ENCODE assay signal across 14 cellular contexts in genomic region chr14:96176811-96177211, GRCh38. TPM values are rescaled to one million over a fixed set of nuclear protein-coding genes. Genes with fewer than 3 reads are reported as not detected.
A peak's percentile ranks its signal among the peaks of the same experiment; 100 is the strongest.
DNase-seq lines count a peak whose midpoint lies in the region; ATAC-seq and TF ChIP-seq lines count a peak whose summit lies in the region.
"Had no signal": no experiment of that assay in that cellular context is flagged by ENCODE, and none has a peak within 500 bp of the region (broad histone marks: within the 10 kb centered on the region; RNA-seq: fewer than 3 reads in every experiment).

No MANE protein-coding gene starts in this region.

- WGBS in psoas muscle, 3 donors = 9 to 25% (median 9%) methylated on average over 8 of the region's 8 CpGs
- WGBS in neuronal stem cell (ENCODE audit: extremely low coverage in 2 of 2, insufficient read length in 2 of 2, insufficient replicate concordance in 1 of 2), 2 donors = no CpG with 5 or more reads among the region's 8 CpGs

- H3K4me1 ChIP-seq in psoas muscle (no peaks in the 10 kb centered on the region), neuronal stem cell (ENCODE audit: control insufficient read depth in 2 of 2, insufficient read depth in 1 of 2, low read depth in 1 of 2, low read length in 2 of 2) (peaks cover 0 to 7% of the 10 kb centered on the region in 2 donors)

- no peak overlapping the region for H3K27ac ChIP-seq in psoas muscle
- no peak overlapping the region for H3K27ac ChIP-seq in neuronal stem cell (replicated peaks; ENCODE audit: low read length)
- H3K27ac ChIP-seq: SJSA1 had no signal

- H3K27me3 ChIP-seq in psoas muscle (ENCODE audit: insufficient read depth in 3 of 3, low read length in 2 of 3) = peaks cover 0 to 26% (median 4%) of the 10 kb centered on the region in 3 donors
- peaks cover 0 to 17% (median 0%) of the 10 kb centered on the region in 3 experiments for H3K27me3 ChIP-seq in neuronal stem cell (ENCODE audit: control insufficient read depth in 3 of 3, insufficient read depth in 3 of 3, low read depth in 1 of 3, low read length in 3 of 3)
- H3K27me3 ChIP-seq: SJSA1 had no signal

- no peak overlapping the region for H3K18ac ChIP-seq in neuronal stem cell (ENCODE audit: low read length)

- H2BK15ac ChIP-seq in neuronal stem cell (ENCODE audit: low read length) = no peak overlapping the region

- DNase-seq in Daoy (ENCODE audit: low read depth) = peak; percentile 45
- peak; percentile 18 for DNase-seq in amniotic stem cell (lab: John Stamatoyannopoulos, UW)
- DNase-seq in Right ventricle myocardium superior = peak; percentile 60
- peak; percentile 64 to 82 for DNase-seq in psoas muscle
- DNase-seq in LoVo (ENCODE audit: low spot score) = no peak
- DNase-seq in neuronal stem cell (ENCODE audit: low spot score) = no peak
- DNase-seq in stimulated activated CD4-positive, alpha-beta T cell treated with anti-CD3 and anti-CD28 coated beads, Interleukin-2, amount 100 ng/mL, for 24 hours = no peak
- DNase-seq: activated CD4-positive, alpha-beta T cell treated with anti-CD3 and anti-CD28 coated beads for 36 hours; COR-L47; NCI-H2227 treated with DMSO at 0.1 percent for 48 hours had no signal

- H4K91ac ChIP-seq in neuronal stem cell (ENCODE audit: low read depth, low read length, poor library complexity) = no peak overlapping the region

- no peak overlapping the region for H2BK5ac ChIP-seq in neuronal stem cell (ENCODE audit: low read length)

- no peak overlapping the region for H2BK12ac ChIP-seq in neuronal stem cell (ENCODE audit: low read length)

- no peak for TF ChIP-seq CTCF in psoas muscle (IDR thresholded peaks at IDR 0.05)

- H2AFZ ChIP-seq in neuronal stem cell (ENCODE audit: low read length) = no peak overlapping the region

- H3K4ac ChIP-seq in neuronal stem cell (ENCODE audit: low read length) = no peak overlapping the region

- no peak overlapping the region for H2BK120ac ChIP-seq in neuronal stem cell (ENCODE audit: low read depth, low read length)

- H4K8ac ChIP-seq in neuronal stem cell (ENCODE audit: low read depth, low read length) = no peak overlapping the region

- no peaks in the 10 kb centered on the region for H3K9me3 ChIP-seq in psoas muscle
- no peaks in the 10 kb centered on the region for H3K9me3 ChIP-seq in neuronal stem cell (replicated peaks in 1 of 2; ENCODE audit: control insufficient read depth in 2 of 2, insufficient read depth in 1 of 2, low read depth in 1 of 2, low read length in 2 of 2)
- H3K9me3 ChIP-seq: SJSA1 had no signal

- no peak overlapping the region for H2AK5ac ChIP-seq in neuronal stem cell (ENCODE audit: low read depth, low read length)

- intact Hi-C loops in Right ventricle myocardium superior (cut with DNase I) (no loop called here), psoas muscle (cut with DNase I) (no loop called here)

- no peak overlapping the region for H3K4me3 ChIP-seq in psoas muscle
- H3K4me3 ChIP-seq in neuronal stem cell (ENCODE audit: low read length in 2 of 2) = no peak overlapping the region
- H3K4me3 ChIP-seq: SJSA1 had no signal

- no peak overlapping the region for H3K23ac ChIP-seq in neuronal stem cell (ENCODE audit: low read depth, low read length, poor library complexity)

- no peak overlapping the region for H3K14ac ChIP-seq in neuronal stem cell (ENCODE audit: low read length)

- H3K36me3 ChIP-seq in psoas muscle (ENCODE audit: insufficient read depth in 1 of 2, low read depth in 1 of 2) = no peaks in the 10 kb centered on the region
- H3K36me3 ChIP-seq in neuronal stem cell (replicated peaks in 1 of 2; ENCODE audit: control insufficient read depth in 2 of 2, insufficient read depth in 2 of 2, low read length in 2 of 2) = no peaks in the 10 kb centered on the region
- H3K36me3 ChIP-seq: SJSA1 had no signal

- no peak overlapping the region for H3K9ac ChIP-seq in neuronal stem cell (ENCODE audit: low read depth, low read length, poor library complexity)

- H3K4me2 ChIP-seq in neuronal stem cell (ENCODE audit: insufficient read depth, low read length, poor library complexity, severe bottlenecking) = no peak overlapping the region

- H3K79me1 ChIP-seq in neuronal stem cell (ENCODE audit: low read depth, low read length) = no peaks in the 10 kb centered on the region

- peak; percentile 87 for ATAC-seq in Right ventricle myocardium superior (ENCODE audit: poor library complexity)
- ATAC-seq in psoas muscle = peak; percentile 32 to 83 (median 74)
- ATAC-seq in GM21717 (IDR thresholded peaks at IDR 0.05; ENCODE audit: unreplicated experiment) = no peak
- ATAC-seq: activated CD4-positive, alpha-beta T cell treated with anti-CD3 and anti-CD28 coated beads for 36 hours; activated naive CD4-positive, alpha-beta T cell treated with anti-CD3 and anti-CD28 coated beads, Interleukin-2, amount 50 U/mL, for 72 hours had no signal

RNA-seq across cellular contexts. Expression of gene BDKRB2, which starts 27.8 kb away (rescaled TPM):
- total RNA-seq in Daoy (2014; rRNA removed; shearing (Covaris generic)) = 4.6 and 8.5 TPM in 2 replicates
- total RNA-seq in Right ventricle myocardium superior = 1.2 TPM
- under 1 TPM; 0.11 to 0.56 (median 0.39) TPM for total RNA-seq in psoas muscle
- polyA plus RNA-seq in psoas muscle = under 1 TPM; 0.21 to 0.49 (median 0.35) TPM
- polyA plus RNA-seq in neuronal stem cell (2013, experiment 1 of 2) = 0.32 TPM
- polyA plus RNA-seq in neuronal stem cell (2013, experiment 2 of 2) = 0.32 TPM
- total RNA-seq: activated CD4-positive, alpha-beta T cell treated with anti-CD3 and anti-CD28 coated beads for 36 hours; pulmonary artery endothelial cell had no signal

Comparison
In these comparisons a context has a peak if more than half of its experiments do, and no peak if none do; other contexts are left out.
1. DNase-seq: peak in Daoy (single experiment), amniotic stem cell (single experiment), Right ventricle myocardium superior (single experiment) and psoas muscle (2 of 2); none in LoVo (single experiment), neuronal stem cell (single experiment) and stimulated activated CD4-positive, alpha-beta T cell treated with anti-CD3 and anti-CD28 coated beads, Interleukin-2, amount 100 ng/mL, for 24 hours (0 of 2).